In genomic region chr2:43595603-43596412, GRCh38 we compare ENCODE assay signal across 8 cellular contexts. TPM values are rescaled to one million over a fixed set of nuclear protein-coding genes. Genes with fewer than 3 reads are reported as not detected.
DNase-seq lines count a peak whose midpoint lies in the region; ATAC-seq and TF ChIP-seq lines count a peak whose summit lies in the region.

A gene with protein sequence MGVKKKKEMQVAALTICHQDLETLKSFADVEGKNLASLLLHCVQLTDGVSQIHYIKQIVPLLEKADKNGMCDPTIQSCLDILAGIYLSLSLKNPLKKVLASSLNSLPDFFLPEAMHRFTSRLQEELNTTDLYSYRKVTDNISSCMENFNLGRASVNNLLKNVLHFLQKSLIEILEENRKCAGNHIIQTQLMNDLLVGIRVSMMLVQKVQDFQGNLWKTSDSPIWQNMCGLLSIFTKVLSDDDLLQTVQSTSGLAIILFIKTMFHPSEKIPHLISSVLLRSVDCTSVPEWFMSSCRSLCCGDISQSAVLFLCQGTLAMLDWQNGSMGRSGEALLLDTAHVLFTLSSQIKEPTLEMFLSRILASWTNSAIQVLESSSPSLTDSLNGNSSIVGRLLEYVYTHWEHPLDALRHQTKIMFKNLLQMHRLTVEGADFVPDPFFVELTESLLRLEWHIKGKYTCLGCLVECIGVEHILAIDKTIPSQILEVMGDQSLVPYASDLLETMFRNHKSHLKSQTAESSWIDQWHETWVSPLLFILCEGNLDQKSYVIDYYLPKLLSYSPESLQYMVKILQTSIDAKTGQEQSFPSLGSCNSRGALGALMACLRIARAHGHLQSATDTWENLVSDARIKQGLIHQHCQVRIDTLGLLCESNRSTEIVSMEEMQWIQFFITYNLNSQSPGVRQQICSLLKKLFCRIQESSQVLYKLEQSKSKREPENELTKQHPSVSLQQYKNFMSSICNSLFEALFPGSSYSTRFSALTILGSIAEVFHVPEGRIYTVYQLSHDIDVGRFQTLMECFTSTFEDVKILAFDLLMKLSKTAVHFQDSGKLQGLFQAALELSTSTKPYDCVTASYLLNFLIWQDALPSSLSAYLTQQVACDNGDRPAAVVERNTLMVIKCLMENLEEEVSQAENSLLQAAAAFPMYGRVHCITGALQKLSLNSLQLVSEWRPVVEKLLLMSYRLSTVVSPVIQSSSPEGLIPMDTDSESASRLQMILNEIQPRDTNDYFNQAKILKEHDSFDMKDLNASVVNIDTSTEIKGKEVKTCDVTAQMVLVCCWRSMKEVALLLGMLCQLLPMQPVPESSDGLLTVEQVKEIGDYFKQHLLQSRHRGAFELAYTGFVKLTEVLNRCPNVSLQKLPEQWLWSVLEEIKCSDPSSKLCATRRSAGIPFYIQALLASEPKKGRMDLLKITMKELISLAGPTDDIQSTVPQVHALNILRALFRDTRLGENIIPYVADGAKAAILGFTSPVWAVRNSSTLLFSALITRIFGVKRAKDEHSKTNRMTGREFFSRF (N-terminal part only) (minus strand): TSS chr2:43596038. CDS start chr2:43592392, 3,646 bp downstream.

- peak within 1 kb of the TSS; percentile 84 for H3K4me3 ChIP-seq in LNCaP clone FGC (ENCODE audit: low read depth, low read length)
- peak within 1 kb of the TSS; percentile 99 for H3K4me3 ChIP-seq in fibroblast of mammary gland (ENCODE audit: control insufficient read depth, low read depth, low read length)

- POLR2A ChIA-PET in RWPE1 (lab: Yijun Ruan, JAX; ENCODE audit: low non-redundant PET) = interaction anchor here (0.5 to 0.7 kb wide), 2 partner anchors 41 to 115 kb away, joined by 3 to 7 read pairs; partner anchors contain the start of gene PLEKHH2

- intact Hi-C loops in activated T-helper 2 cell treated with anti-CD3 and anti-CD28 coated beads, Interferon-gamma antibody, Interleukin-2, Interleukin-4, amounts not matched to agents 10 μg/mL and 5 μg/mL and 100 μg/mL, durations not matched to agents 14 hours and 24 hours and 36 hours (cut with micrococcal nuclease) = loop anchor here (1.0 kb wide), 1 partner anchor 37 kb away; no protein-coding TSS in a partner anchor
- intact Hi-C loops in natural killer cell (cut with micrococcal nuclease) = loop anchor here (1.0 to 5.0 kb wide), 2 partner anchors 786 to 1234 kb away; partner anchors contain the start of gene COX7A2L

- peaks cover 32% of the 10 kb centered on the region for H3K4me1 Mint-ChIP-seq in activated T-helper 2 cell treated with anti-CD3 and anti-CD28 coated beads, Interferon-gamma antibody, Interleukin-2, Interleukin-4, amounts not matched to agents 10 μg/mL and 5 μg/mL and 100 μg/mL, durations not matched to agents 14 hours and 24 hours and 36 hours (ENCODE audit: low read depth)
- H3K4me1 Mint-ChIP-seq in natural killer cell = peaks cover 23 to 24% of the 10 kb centered on the region in 2 donors

- H3K27ac ChIP-seq in RWPE1 = peak within 1 kb of the TSS; percentile 85

- peak within 1 kb of the TSS; percentile 92 for H3K4me3 Mint-ChIP-seq in activated T-helper 2 cell treated with anti-CD3 and anti-CD28 coated beads, Interferon-gamma antibody, Interleukin-2, Interleukin-4, amounts not matched to agents 10 μg/mL and 5 μg/mL and 100 μg/mL, durations not matched to agents 14 hours and 24 hours and 36 hours (ENCODE audit: low read depth)
- peak within 1 kb of the TSS; percentile 88 for H3K4me3 Mint-ChIP-seq in natural killer cell

- peak; percentile 100 for DNase-seq in Daoy (ENCODE audit: low read depth)
- DNase-seq in GOT3 (lab: John Stamatoyannopoulos, UW) = peak; percentile 92
- DNase-seq in LNCaP clone FGC (ENCODE audit: low read depth) = peak; percentile 93
- DNase-seq in RWPE1 (ENCODE audit: low spot score) = peak; percentile 98
- DNase-seq in activated T-helper 2 cell treated with anti-CD3 and anti-CD28 coated beads, Interferon-gamma antibody, Interleukin-2, Interleukin-4, amounts not matched to agents 10 μg/mL and 5 μg/mL and 100 μg/mL, durations not matched to agents 14 hours and 24 hours and 36 hours (ENCODE audit: low spot score) = peak; percentile 97
- peak; percentile 100 for DNase-seq in fibroblast of mammary gland (ENCODE audit: low read depth)
- DNase-seq in natural killer cell = peak; percentile 96
- DNase-seq in stimulated activated naive CD4-positive, alpha-beta T cell treated with Interleukin-2 at 50 U/mL for 16 hours (lab: John Stamatoyannopoulos, UW) = peak; percentile 96

- H3K9me3 Mint-ChIP-seq in activated T-helper 2 cell treated with anti-CD3 and anti-CD28 coated beads, Interferon-gamma antibody, Interleukin-2, Interleukin-4, amounts not matched to agents 10 μg/mL and 5 μg/mL and 100 μg/mL, durations not matched to agents 14 hours and 24 hours and 36 hours = no peaks in the 10 kb centered on the region
- H3K9me3 Mint-ChIP-seq in natural killer cell = no peaks in the 10 kb centered on the region

- H3K27me3 Mint-ChIP-seq in activated T-helper 2 cell treated with anti-CD3 and anti-CD28 coated beads, Interferon-gamma antibody, Interleukin-2, Interleukin-4, amounts not matched to agents 10 μg/mL and 5 μg/mL and 100 μg/mL, durations not matched to agents 14 hours and 24 hours and 36 hours (ENCODE audit: low read depth) = no peaks in the 10 kb centered on the region
- H3K27me3 Mint-ChIP-seq in natural killer cell (ENCODE audit: low read depth in 2 of 2) = peaks cover 23% of the 10 kb centered on the region in 2 donors

- peak; percentile 97 to 99 (median 97) for ATAC-seq in natural killer cell

- peak within 1 kb of the TSS; percentile 98 for H3K27ac Mint-ChIP-seq in activated T-helper 2 cell treated with anti-CD3 and anti-CD28 coated beads, Interferon-gamma antibody, Interleukin-2, Interleukin-4, amounts not matched to agents 10 μg/mL and 5 μg/mL and 100 μg/mL, durations not matched to agents 14 hours and 24 hours and 36 hours
- H3K27ac Mint-ChIP-seq in natural killer cell = peak within 1 kb of the TSS; percentile 94 to 97

- peaks cover 21% of the 10 kb centered on the region for H3K36me3 Mint-ChIP-seq in activated T-helper 2 cell treated with anti-CD3 and anti-CD28 coated beads, Interferon-gamma antibody, Interleukin-2, Interleukin-4, amounts not matched to agents 10 μg/mL and 5 μg/mL and 100 μg/mL, durations not matched to agents 14 hours and 24 hours and 36 hours (ENCODE audit: low read depth)
- no peaks in the 10 kb centered on the region for H3K36me3 Mint-ChIP-seq in natural killer cell

- CTCF ChIA-PET in RWPE1 (lab: Yijun Ruan, JAX) = interaction anchor here (0.6 to 2.5 kb wide), 4 partner anchors 10 to 338 kb away, joined by 3 to 11 read pairs (median 4); no protein-coding TSS in a partner anchor

- TF ChIP-seq CTCF in LNCaP clone FGC (IDR thresholded peaks at IDR 0.05; ENCODE audit: control insufficient read depth, extremely low read depth, insufficient read depth) (no peak), RWPE1 (conservative IDR thresholded peaks at IDR 0.05; ENCODE audit: low read depth) (no peak), fibroblast of mammary gland (conservative IDR thresholded peaks at IDR 0.05; ENCODE audit: control insufficient read depth, insufficient read depth, low read depth, low read length) (no peak), natural killer cell (IDR thresholded peaks at IDR 0.05) (no peak)

RNA-seq across cellular contexts. Expression of the gene that starts here (rescaled TPM):
- 29.3 and 30.2 TPM in 2 replicates for total RNA-seq in Daoy (2014; rRNA removed; shearing (Covaris generic))
- total RNA-seq in activated T-helper 2 cell treated with anti-CD3 and anti-CD28 coated beads, Interferon-gamma antibody, Interleukin-2, Interleukin-4, amounts not matched to agents 10 μg/mL and 5 μg/mL and 100 μg/mL, durations not matched to agents 14 hours and 24 hours and 36 hours = 48.3 and 48.4 TPM in 2 replicates
- 10 to 100 TPM; 34.1 to 35.7 (median 35.3) TPM for total RNA-seq in natural killer cell

Comparison
In these comparisons a context has a peak if more than half of its experiments do, and no peak if none do; other contexts are left out.
1. Peak in every context shown above with its lines: DNase-seq, ATAC-seq, H3K4me3 ChIP-seq and H3K27ac ChIP-seq.